ENCODE assay signal across 8 cellular contexts in genomic region chr17:1628856-1629646, GRCh38. TPM values are rescaled to one million over a fixed set of nuclear protein-coding genes. Genes with fewer than 3 reads are reported as not detected.
A peak's percentile ranks its signal among the peaks of the same experiment; 100 is the strongest.
DNase-seq lines count a peak whose midpoint lies in the region; ATAC-seq and TF ChIP-seq lines count a peak whose summit lies in the region.

No MANE protein-coding gene starts in this region.

- no TSS peak for BruUV-seq in OCI-LY7 (replicated peaks; lab: Mats Ljungman, UMichigan)

- H3K9me2 ChIP-seq in OCI-LY7 (ENCODE audit: insufficient read depth, low read length): no peaks in the 10 kb centered on the region

- peak; percentile 40 for ATAC-seq in GM21447 (IDR thresholded peaks at IDR 0.05; ENCODE audit: unreplicated experiment)

- peak; percentile 74 for TF ChIP-seq CTCF in OCI-LY7 (conservative IDR thresholded peaks at IDR 0.05; ENCODE audit: low read length)

- peaks cover 37 to 39% (median 37%) of the 10 kb centered on the region in 3 donors for H3K4me1 Mint-ChIP-seq in IgD-negative memory B cell

- H3K4me3 ChIP-seq in OCI-LY7 (ENCODE audit: low read depth, low read length, poor library complexity, severe bottlenecking): peak overlapping the region; percentile 80

- peak overlapping the region; percentile 95 to 100 (median 96) for H3K27ac Mint-ChIP-seq in IgD-negative memory B cell

- peak overlapping the region; percentile 91 for H3K4me2 ChIP-seq in OCI-LY7 (ENCODE audit: low read length)

- H3K9me3 ChIP-seq in OCI-LY7 (ENCODE audit: low read length): no peaks in the 10 kb centered on the region

- H2AFZ ChIP-seq in OCI-LY7 (ENCODE audit: low read length): peak overlapping the region; percentile 43; the same call in 1 of the 2 replicates

- peak overlapping the region; percentile 95 to 100 (median 98) for H3K4me3 Mint-ChIP-seq in IgD-negative memory B cell

- POLR2A ChIA-PET in OCI-LY7 (lab: Charles Lee): interaction anchor here (0.7 to 1.4 kb wide), 2 partner anchors 31 to 55 kb away, joined by 4 to 6 read pairs; no protein-coding TSS in a partner anchor

- H3K79me2 ChIP-seq in OCI-LY7 (ENCODE audit: insufficient read depth, low read depth, low read length): no peaks in the 10 kb centered on the region

- H3K36me3 Mint-ChIP-seq in IgD-negative memory B cell: peaks cover 3% of the 10 kb centered on the region

- H3K9me3 Mint-ChIP-seq in IgD-negative memory B cell: no peaks in the 10 kb centered on the region

- H3K4me1 ChIP-seq in OCI-LY7 (ENCODE audit: insufficient read depth, low read length, poor library complexity, severe bottlenecking): peaks cover 58% of the 10 kb centered on the region

- peaks cover 2% of the 10 kb centered on the region for H3K27me3 Mint-ChIP-seq in IgD-negative memory B cell

- intact Hi-C loops in OCI-LY7 (cut with micrococcal nuclease; ENCODE audit: unreplicated experiment): loop anchor here (5.0 kb wide), 1 partner anchor 112 kb away; the partner anchor contains the start of gene INPP5K

- peaks cover 5% of the 10 kb centered on the region for H3K36me3 ChIP-seq in OCI-LY7 (ENCODE audit: insufficient read depth, low read length)

- H4K20me1 ChIP-seq in OCI-LY7 (ENCODE audit: insufficient read depth, low read length): no peaks in the 10 kb centered on the region

- DNase-seq in D341Med (ENCODE audit: low spot score) (peak; percentile 92), OCI-LY7 (ENCODE audit: low spot score) (peak; percentile 96), activated T-cell treated with anti-CD3 and anti-CD28 coated beads for 48 hours (ENCODE audit: low read depth) (peak; percentile 87), epithelial cell of prostate (ENCODE audit: low read depth, low spot score) (no peak), mucosa of gallbladder (ENCODE audit: low spot score) (peak; percentile 95)
- DNase-seq in stimulated activated CD8-positive, alpha-beta memory T cell treated with anti-CD3 and anti-CD28 coated beads, Interleukin-4, amount 100 ng/mL, for 1 hour (ENCODE audit: low read depth in 2 of 2, low spot score in 1 of 2): peak; percentile 75 to 81

- H3K27ac ChIP-seq in OCI-LY7 (ENCODE audit: low read depth, low read length, poor library complexity, severe bottlenecking) (peak overlapping the region; percentile 79), epithelial cell of prostate (peak overlapping the region; percentile 60)

- CTCF ChIA-PET in OCI-LY7 (lab: Charles Lee; ENCODE audit: unreplicated experiment): interaction anchor here (0.6 to 2.6 kb wide), 3 partner anchors 8 to 55 kb away, joined by 3 to 11 read pairs (median 5); no protein-coding TSS in a partner anchor

RNA-seq across cellular contexts. Expression of gene SLC43A2, which starts 0.4 kb away (rescaled TPM):
- 27.3 TPM for polyA plus RNA-seq in IgD-negative memory B cell
- total RNA-seq in OCI-LY7 (2014; rRNA removed; shearing (Covaris generic)): 9.2 and 16.7 TPM in 2 replicates
- total RNA-seq in OCI-LY7 (2022) (16.6 and 17.1 TPM in 2 replicates), mucosa of gallbladder (27.0 TPM)

RNA-seq across cellular contexts. Expression of gene SCARF1, which starts 16.5 kb away (rescaled TPM):
- 0.19 TPM for polyA plus RNA-seq in IgD-negative memory B cell
- 0.19 and 0.31 TPM in 2 replicates for total RNA-seq in OCI-LY7 (2014; rRNA removed; shearing (Covaris generic))
- 0.29 and 0.41 TPM in 2 replicates for total RNA-seq in OCI-LY7 (2022)
- total RNA-seq in mucosa of gallbladder: 13.2 TPM

RNA-seq across cellular contexts. Expression of gene RILP, which starts 20.6 kb away (rescaled TPM):
- polyA plus RNA-seq in IgD-negative memory B cell: 2.6 TPM
- total RNA-seq in OCI-LY7 (2014; rRNA removed; shearing (Covaris generic)): 0.82 and 3.2 TPM in 2 replicates
- total RNA-seq in OCI-LY7 (2022) (0.59 and 1.2 TPM in 2 replicates), mucosa of gallbladder (11.7 TPM)

RNA-seq across cellular contexts. Expression of gene PRPF8, which starts 55.6 kb away (rescaled TPM):
- polyA plus RNA-seq in IgD-negative memory B cell: 156 TPM
- total RNA-seq in OCI-LY7 (2014; rRNA removed; shearing (Covaris generic)): 108 and 162 TPM in 2 replicates
- total RNA-seq in OCI-LY7 (2022) (404 and 427 TPM in 2 replicates), mucosa of gallbladder (246 TPM)

Comparison
In these comparisons a context has a peak if more than half of its experiments do, and no peak if none do; other contexts are left out.
1. RNA of gene SCARF1, which starts 16.5 kb away (total RNA-seq): 13.2 TPM in mucosa of gallbladder (single experiment); 0.19 to 0.41 TPM in OCI-LY7; every median in the first group is over 10 times any median in the second.